Comparison of ENCODE assay signal across 8 cellular contexts in genomic region chr12:123972448-123973401, GRCh38. TPM values are rescaled to one million over a fixed set of nuclear protein-coding genes. Genes with fewer than 3 reads are reported as not detected.
A peak's percentile ranks its signal among the peaks of the same experiment; 100 is the strongest.
DNase-seq lines count a peak whose midpoint lies in the region; ATAC-seq and TF ChIP-seq lines count a peak whose summit lies in the region.

TSS of gene CCDC92 (minus strand) at chr12:123972831. CDS start at chr12:123944305, 28,526 bp downstream.
TSS of gene ZNF664 (plus strand) at chr12:123973215. CDS start at chr12:124012145, 38,930 bp downstream.

- H3K9me3 Mint-ChIP-seq in GM23338 (no peaks in the 10 kb centered on the region), neural crest cell (no peaks in the 10 kb centered on the region)

- H3K4me3 ChIP-seq in GM23338 (peak within 1 kb of the TSS; percentile 59), stomach smooth muscle (ENCODE audit: low read length in 2 of 2) (peak within 1 kb of the TSS; percentile 68 to 83)

- H3K4me3 Mint-ChIP-seq in GM23338 (peak within 1 kb of the TSS; percentile 89), neural crest cell (peak within 1 kb of the TSS; percentile 97)

- H3K36me3 Mint-ChIP-seq in GM23338 (ENCODE audit: low read depth) (peaks cover 30% of the 10 kb centered on the region), neural crest cell (ENCODE audit: low read depth) (peaks cover 13% of the 10 kb centered on the region)

- no peaks in the 10 kb centered on the region for H3K36me3 ChIP-seq in GM23338 (ENCODE audit: insufficient read depth)
- H3K36me3 ChIP-seq in stomach smooth muscle (ENCODE audit: control insufficient read depth in 2 of 2, insufficient read depth in 2 of 2, low read length in 2 of 2), result peaks cover 0 to 3% of the 10 kb centered on the region in 2 donors

- H3K9me2 ChIP-seq in GM23338 (ENCODE audit: insufficient read depth), result no peaks in the 10 kb centered on the region

- peaks cover 16% of the 10 kb centered on the region for H3F3A ChIP-seq in GM23338 (replicated peaks; ENCODE audit: low read depth)

- TF ChIP-seq CTCF in GM23338 (conservative IDR thresholded peaks at IDR 0.05; ENCODE audit: low read depth in 2 of 2), result peak in 1 of 2 experiments; percentile 39; a peak in 2 of 4 replicates
- TF ChIP-seq CTCF in LNCAP (IDR thresholded peaks at IDR 0.05), result peak; percentile 26; the same call in 1 of the 2 replicates
- TF ChIP-seq CTCF in neural crest cell (conservative IDR thresholded peaks at IDR 0.05), result peak; percentile 25

- no peak within 1 kb of the TSS for H3K27ac Mint-ChIP-seq in GM23338
- peak within 1 kb of the TSS; percentile 91 for H3K27ac Mint-ChIP-seq in neural crest cell (ENCODE audit: unreplicated experiment)

- peaks cover 59% of the 10 kb centered on the region for H4K20me1 ChIP-seq in GM23338 (replicated peaks; ENCODE audit: insufficient read depth)

- ATAC-seq in GM23338, result peak; percentile 64

- H3K4me1 Mint-ChIP-seq in GM23338 (peaks cover 15% of the 10 kb centered on the region), neural crest cell (peaks cover 57% of the 10 kb centered on the region)

- H3K27me3 ChIP-seq in GM23338 (ENCODE audit: insufficient read depth) (peaks cover 77% of the 10 kb centered on the region), stomach smooth muscle (ENCODE audit: control insufficient read depth in 1 of 2, insufficient read depth in 2 of 2, low read length in 2 of 2) (no peaks in the 10 kb centered on the region)

- H3K27ac ChIP-seq in GM23338 (ENCODE audit: low read depth) (no peak within 1 kb of the TSS), stomach smooth muscle (ENCODE audit: low read length) (peak within 1 kb of the TSS; percentile 88)

- peak; percentile 93 for DNase-seq in ELF-1 (ENCODE audit: low read depth, low spot score)
- peak; percentile 93 for DNase-seq in GM23338 (ENCODE audit: low spot score)
- peak; percentile 92 for DNase-seq in RPMI8226
- peak; percentile 98 for DNase-seq in activated effector memory CD4-positive, alpha-beta T cell treated with anti-CD3 and anti-CD28 coated beads, Interleukin-2, amount 50 U/mL, for 16 hours
- peak; percentile 83 for DNase-seq in fibroblast of the conjunctiva (ENCODE audit: low read depth)
- peak; percentile 95 for DNase-seq in neural crest cell (ENCODE audit: low read depth, low spot score)

- H3K4me2 ChIP-seq in GM23338, result peak within 1 kb of the TSS; percentile 85

- H3K4me1 ChIP-seq in GM23338 (ENCODE audit: insufficient read depth) (peaks cover 14% of the 10 kb centered on the region), stomach smooth muscle (ENCODE audit: control insufficient read depth, insufficient read depth, low read length) (peaks cover 13% of the 10 kb centered on the region)

- peak within 1 kb of the TSS; percentile 11; the same call in 1 of the 2 replicates for H2AFZ ChIP-seq in GM23338

- H3K27me3 Mint-ChIP-seq in GM23338 (ENCODE audit: insufficient read depth, low read depth, poor library complexity) (peaks cover 57% of the 10 kb centered on the region), neural crest cell (ENCODE audit: low read depth) (peaks cover 15% of the 10 kb centered on the region)

- H3K79me2 ChIP-seq in GM23338 (replicated peaks; ENCODE audit: insufficient read depth), result no peaks in the 10 kb centered on the region

- H3K9ac ChIP-seq in stomach smooth muscle (ENCODE audit: low read length in 2 of 2), result peak within 1 kb of the TSS; percentile 76 to 86

- no peaks in the 10 kb centered on the region for H3K9me3 ChIP-seq in stomach smooth muscle (ENCODE audit: control insufficient read depth in 2 of 2, low read length in 2 of 2)

TF ChIP-seq in GM23338, 12 proteins besides CTCF, POLR2A, EP300 and RAD21:
- TF ChIP-seq POLR2AphosphoS5 (IDR thresholded peaks at IDR 0.05; ENCODE audit: low read depth), result peak; percentile 63
- TF ChIP-seq STAT1 (IDR thresholded peaks at IDR 0.05; ENCODE audit: unreplicated experiment), result no peak

RNA-seq across cellular contexts. Expression of gene CCDC92, which starts in this region (rescaled TPM):
- 0.31 TPM in 1 of 2 replicates, not detected in the other for total RNA-seq in GM23338 (2014; rRNA removed; shearing (Covaris generic))
- 0.08 and 0.37 TPM in 2 replicates for polyA plus RNA-seq in GM23338 (2016; fragmentation: Nextera tagmentation; extraction: Ambion mirVana)
- total RNA-seq in neural crest cell, result 33.5 and 36.5 TPM in 2 replicates

RNA-seq across cellular contexts. Expression of gene ZNF664, which starts in this region (rescaled TPM):
- 35.2 and 89.2 TPM in 2 replicates for total RNA-seq in GM23338 (2014; rRNA removed; shearing (Covaris generic))
- polyA plus RNA-seq in GM23338 (2016; fragmentation: Nextera tagmentation; extraction: Ambion mirVana), result 8.1 and 9.7 TPM in 2 replicates
- 156 and 167 TPM in 2 replicates for total RNA-seq in neural crest cell

Comparison
In these comparisons a context has a peak if more than half of its experiments do, and no peak if none do; other contexts are left out.
1. RNA of gene CCDC92 (total RNA-seq): 33.5 to 36.5 TPM in neural crest cell; 0.31 TPM in GM23338; every median in the first group is over 10 times any median in the second.
2. Peak in every context shown above with its lines, with median percentiles within 50 percentile points of each other: DNase-seq.